Comparison of ENCODE assay signal across 8 cellular contexts in the genomic region with DNA sequence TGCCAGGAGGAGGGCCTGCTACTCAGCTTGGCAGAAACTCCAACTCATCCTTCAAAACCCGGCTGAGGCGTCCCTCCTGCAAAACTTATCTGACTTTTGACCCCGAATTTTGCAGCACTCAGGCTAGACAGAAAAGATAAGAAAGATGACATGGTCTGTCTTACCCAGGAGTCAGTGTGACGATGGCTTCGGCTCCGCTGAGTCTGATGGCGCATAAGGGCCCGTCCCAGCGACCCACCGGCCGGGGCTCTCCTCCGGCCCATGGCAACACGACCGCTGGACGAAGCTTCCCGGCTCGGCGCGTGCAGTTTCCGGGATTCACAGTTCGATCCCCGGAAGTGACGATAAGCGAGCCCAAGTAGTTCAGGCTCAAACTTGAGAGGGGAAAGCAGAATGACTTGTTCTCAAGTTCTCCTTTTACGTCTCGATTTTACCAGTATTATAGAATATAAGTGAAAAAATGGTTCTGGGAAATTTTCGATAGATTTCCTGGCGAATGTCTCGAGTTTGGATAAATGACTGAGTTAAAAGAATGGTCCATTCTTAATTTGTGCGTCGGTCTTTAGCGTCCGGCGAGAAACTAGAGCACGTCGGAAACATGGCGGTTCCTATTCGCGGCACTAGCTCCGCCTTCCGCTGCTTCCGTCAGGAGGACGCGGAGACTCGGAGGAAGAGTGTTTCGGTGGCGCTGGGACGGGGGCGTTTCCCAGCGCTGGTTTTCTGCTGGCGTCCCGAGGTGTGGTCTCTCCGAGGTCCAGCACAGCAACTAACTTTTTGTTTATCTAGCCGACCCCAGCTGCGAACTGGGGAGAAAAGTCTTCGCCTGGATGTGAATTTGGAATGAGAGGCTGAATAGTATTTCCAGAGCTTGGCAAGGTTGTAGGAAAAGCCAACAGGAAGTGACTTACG. TPM values are rescaled to one million over a fixed set of nuclear protein-coding genes. Genes with fewer than 3 reads are reported as not detected.
A peak's percentile ranks its signal among the peaks of the same experiment; 100 is the strongest.
DNase-seq lines count a peak whose midpoint lies in the region; TF ChIP-seq lines count a peak whose summit lies in the region.

A gene (minus strand): TSS at position 292 of the 909 bp plus-strand sequence. CDS start 29 bp downstream, at position 263.

- peaks cover 14 to 16% of the 10 kb centered on the region in 2 experiments for H3K36me3 ChIP-seq in SK-N-SH (replicated peaks in 1 of 2; ENCODE audit: control insufficient read depth in 1 of 2, insufficient read depth in 2 of 2, low read length in 1 of 2)

- CTCF ChIA-PET in SK-N-SH (lab: Yijun Ruan, JAX), result interaction anchor here (0.6 to 5.9 kb wide), 53 partner anchors 11 to 909 kb away, joined by 3 to 69 read pairs (median 4); a partner anchor contains a TSS

- peak within 1 kb of the TSS; percentile 78 for H3K9ac ChIP-seq in SK-N-SH

- 2% methylated on average over 47 of the region's 57 CpGs for WGBS in SK-N-SH (ENCODE audit: low lambda C conversion rate)

- H3K9me3 ChIP-seq in SK-N-SH, result no peaks in the 10 kb centered on the region

- H3K27me3 Mint-ChIP-seq in HFFc6 (ENCODE audit: insufficient read depth), result no peaks in the 10 kb centered on the region

- peaks cover 10% of the 10 kb centered on the region for H3K36me3 Mint-ChIP-seq in HFFc6 (ENCODE audit: low read depth)

- no peaks in the 10 kb centered on the region for H3K27me3 ChIP-seq in SK-N-SH (ENCODE audit: insufficient read depth)

- peaks cover 15% of the 10 kb centered on the region for H4K20me1 ChIP-seq in SK-N-SH (ENCODE audit: insufficient read depth)

- peak; percentile 80 for DNase-seq in GM04503 (ENCODE audit: low read depth)
- peak; percentile 89 for DNase-seq in HFFc6
- DNase-seq in NCI-H1048 (lab: John Stamatoyannopoulos, UW), result peak; percentile 73
- DNase-seq in SK-N-SH, result peak; percentile 89
- DNase-seq in activated naive CD4-positive, alpha-beta T cell treated with anti-CD3 and anti-CD28 coated beads, Interleukin-2, amount 50 U/mL, for 16 hours, result peak; percentile 89
- peak; percentile 86 for DNase-seq in germinal center (ENCODE audit: low spot score)
- DNase-seq in non-pigmented ciliary epithelial cell (ENCODE audit: low read depth), result peak; percentile 88
- peak; percentile 98 for DNase-seq in superior temporal gyrus (ENCODE audit: extremely low spot score)

- TF ChIP-seq CTCF in HFFc6 (IDR thresholded peaks at IDR 0.05), result no peak
- no peak for TF ChIP-seq CTCF in SK-N-SH (IDR thresholded peaks at IDR 0.05)

- H3F3A ChIP-seq in SK-N-SH (replicated peaks; ENCODE audit: insufficient read depth), result no peaks in the 10 kb centered on the region

- H3K79me2 ChIP-seq in SK-N-SH (ENCODE audit: insufficient read depth), result peaks cover 46% of the 10 kb centered on the region

- H3K4me2 ChIP-seq in SK-N-SH, result peak within 1 kb of the TSS; percentile 73

- peak; percentile 18 to 57; a peak in 1 of 4 replicates for TF ChIP-seq EP300 in SK-N-SH (IDR thresholded peaks at IDR 0.05; ENCODE audit: borderline replicate concordance in 1 of 2, low read depth in 1 of 2, low read length in 1 of 2)

- H3K9me2 ChIP-seq in SK-N-SH, result no peaks in the 10 kb centered on the region

- H3K9me3 Mint-ChIP-seq in HFFc6, result no peaks in the 10 kb centered on the region

- peak within 1 kb of the TSS; percentile 94 to 95 for H3K4me3 ChIP-seq in SK-N-SH (ENCODE audit: low read depth in 2 of 2, low read length in 1 of 2)

- H2AFZ ChIP-seq in SK-N-SH (ENCODE audit: low read depth), result peak within 1 kb of the TSS; percentile 69

- H3K4me1 Mint-ChIP-seq in HFFc6 (ENCODE audit: low read depth), result peaks cover 38% of the 10 kb centered on the region

- H3K4me1 ChIP-seq in SK-N-SH (ENCODE audit: control insufficient read depth in 1 of 2, insufficient read depth in 2 of 2, low read depth in 1 of 2, low read length in 1 of 2), result peaks cover 10 to 12% of the 10 kb centered on the region in 2 experiments; a peak in 3 of 4 replicates

- H3K27ac Mint-ChIP-seq in HFFc6, result peak within 1 kb of the TSS; percentile 99

- no peak for TF ChIP-seq RAD21 in SK-N-SH (IDR thresholded peaks at IDR 0.05; ENCODE audit: low read length)

- peak within 1 kb of the TSS; percentile 83 to 92 for H3K27ac ChIP-seq in SK-N-SH (ENCODE audit: low read depth in 2 of 2, low read length in 1 of 2)

- POLR2A ChIA-PET in SK-N-SH (lab: Yijun Ruan, JAX), result interaction anchor here (0.7 to 2.4 kb wide), 6 partner anchors 11 to 771 kb away, joined by 4 to 12 read pairs (median 5); a partner anchor contains a TSS

- peak within 1 kb of the TSS; percentile 99 for H3K4me3 Mint-ChIP-seq in HFFc6

TF ChIP-seq in SK-N-SH, 30 proteins besides CTCF, POLR2A, EP300 and RAD21 (continues in another document):
- peak; percentile 94 for TF ChIP-seq YY1 (IDR thresholded peaks at IDR 0.05; ENCODE audit: low read depth)
- peak; percentile 84 for TF ChIP-seq ELF1 (IDR thresholded peaks at IDR 0.05)
- no peak for TF ChIP-seq TEAD4 (IDR thresholded peaks at IDR 0.05; ENCODE audit: borderline replicate concordance, insufficient read depth)
- TF ChIP-seq, protein P1, sequence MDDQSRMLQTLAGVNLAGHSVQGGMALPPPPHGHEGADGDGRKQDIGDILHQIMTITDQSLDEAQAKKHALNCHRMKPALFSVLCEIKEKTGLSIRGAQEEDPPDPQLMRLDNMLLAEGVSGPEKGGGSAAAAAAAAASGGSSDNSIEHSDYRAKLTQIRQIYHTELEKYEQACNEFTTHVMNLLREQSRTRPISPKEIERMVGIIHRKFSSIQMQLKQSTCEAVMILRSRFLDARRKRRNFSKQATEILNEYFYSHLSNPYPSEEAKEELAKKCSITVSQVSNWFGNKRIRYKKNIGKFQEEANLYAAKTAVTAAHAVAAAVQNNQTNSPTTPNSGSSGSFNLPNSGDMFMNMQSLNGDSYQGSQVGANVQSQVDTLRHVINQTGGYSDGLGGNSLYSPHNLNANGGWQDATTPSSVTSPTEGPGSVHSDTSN (IDR thresholded peaks at IDR 0.05), result 0 out of 2 replicates have a peak, but pooled peaks have one; percentile 30
- TF ChIP-seq, protein P2, sequence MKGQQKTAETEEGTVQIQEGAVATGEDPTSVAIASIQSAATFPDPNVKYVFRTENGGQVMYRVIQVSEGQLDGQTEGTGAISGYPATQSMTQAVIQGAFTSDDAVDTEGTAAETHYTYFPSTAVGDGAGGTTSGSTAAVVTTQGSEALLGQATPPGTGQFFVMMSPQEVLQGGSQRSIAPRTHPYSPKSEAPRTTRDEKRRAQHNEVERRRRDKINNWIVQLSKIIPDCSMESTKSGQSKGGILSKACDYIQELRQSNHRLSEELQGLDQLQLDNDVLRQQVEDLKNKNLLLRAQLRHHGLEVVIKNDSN (IDR thresholded peaks at IDR 0.05; ENCODE audit: borderline replicate concordance, low read depth), result peak; percentile 27; the same call in 1 of the 2 replicates
- peak; percentile 39; the same call in 1 of the 2 replicates for TF ChIP-seq JUND (IDR thresholded peaks at IDR 0.05)
- TF ChIP-seq CHD2 (IDR thresholded peaks at IDR 0.05; ENCODE audit: low read length, partially characterized antibody), result peak; percentile 78
- TF ChIP-seq, protein P3, sequence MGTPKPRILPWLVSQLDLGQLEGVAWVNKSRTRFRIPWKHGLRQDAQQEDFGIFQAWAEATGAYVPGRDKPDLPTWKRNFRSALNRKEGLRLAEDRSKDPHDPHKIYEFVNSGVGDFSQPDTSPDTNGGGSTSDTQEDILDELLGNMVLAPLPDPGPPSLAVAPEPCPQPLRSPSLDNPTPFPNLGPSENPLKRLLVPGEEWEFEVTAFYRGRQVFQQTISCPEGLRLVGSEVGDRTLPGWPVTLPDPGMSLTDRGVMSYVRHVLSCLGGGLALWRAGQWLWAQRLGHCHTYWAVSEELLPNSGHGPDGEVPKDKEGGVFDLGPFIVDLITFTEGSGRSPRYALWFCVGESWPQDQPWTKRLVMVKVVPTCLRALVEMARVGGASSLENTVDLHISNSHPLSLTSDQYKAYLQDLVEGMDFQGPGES (IDR thresholded peaks at IDR 0.05; ENCODE audit: low read depth, low read length), result no peak
- TF ChIP-seq FOXJ3 (CRISPR knock-in tag; IDR thresholded peaks at IDR 0.05), result no peak
- peak; percentile 97; the same call in 1 of the 2 replicates for TF ChIP-seq MXI1 (IDR thresholded peaks at IDR 0.05; ENCODE audit: low read depth, low read length)
- TF ChIP-seq, protein P4, sequence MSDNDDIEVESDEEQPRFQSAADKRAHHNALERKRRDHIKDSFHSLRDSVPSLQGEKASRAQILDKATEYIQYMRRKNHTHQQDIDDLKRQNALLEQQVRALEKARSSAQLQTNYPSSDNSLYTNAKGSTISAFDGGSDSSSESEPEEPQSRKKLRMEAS (IDR thresholded peaks at IDR 0.05; ENCODE audit: low read depth), result peak; percentile 87
- TF ChIP-seq TAF1 (IDR thresholded peaks at IDR 0.05; ENCODE audit: borderline replicate concordance, low read depth, low read length), result peak; percentile 83
- TF ChIP-seq, protein P5, sequence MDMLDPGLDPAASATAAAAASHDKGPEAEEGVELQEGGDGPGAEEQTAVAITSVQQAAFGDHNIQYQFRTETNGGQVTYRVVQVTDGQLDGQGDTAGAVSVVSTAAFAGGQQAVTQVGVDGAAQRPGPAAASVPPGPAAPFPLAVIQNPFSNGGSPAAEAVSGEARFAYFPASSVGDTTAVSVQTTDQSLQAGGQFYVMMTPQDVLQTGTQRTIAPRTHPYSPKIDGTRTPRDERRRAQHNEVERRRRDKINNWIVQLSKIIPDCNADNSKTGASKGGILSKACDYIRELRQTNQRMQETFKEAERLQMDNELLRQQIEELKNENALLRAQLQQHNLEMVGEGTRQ (IDR thresholded peaks at IDR 0.05; ENCODE audit: borderline replicate concordance, low read depth, low read length), result no peak
- TF ChIP-seq NFIC (IDR thresholded peaks at IDR 0.05; ENCODE audit: borderline replicate concordance), result no peak
- TF ChIP-seq EZH2phosphoT487 (IDR thresholded peaks at IDR 0.05; ENCODE audit: borderline replicate concordance, low read depth), result no peak
- peak; percentile 78 for TF ChIP-seq SIN3A (IDR thresholded peaks at IDR 0.05; ENCODE audit: borderline replicate concordance, low read depth, low read length)

RNA-seq across cellular contexts. Expression of the gene that starts here (rescaled TPM):
- 10 to 100 TPM; 26.4 to 31.7 (median 29.3) TPM for total RNA-seq in HFFc6 (2021; fragmentation: NEBNext Ultra II Directional; extraction: Animal tissue kit (Norgen Biotek cat#: 25700))
- 35.1 and 43.7 TPM in 2 replicates for polyA plus RNA-seq in SK-N-SH (2012; rRNA removed)
- 26.8 and 28.2 TPM in 2 replicates for polyA plus RNA-seq in SK-N-SH (2012; cell fraction: cytosol; rRNA removed)
- 58.5 and 98.0 TPM in 2 replicates for polyA plus RNA-seq in SK-N-SH (2012; cell fraction: nucleus; rRNA removed)

Comparison
In these comparisons a context has a peak if more than half of its experiments do, and no peak if none do; other contexts are left out.
1. Peak in every context shown above with its lines: DNase-seq, H3K4me3 ChIP-seq and H3K27ac ChIP-seq.